ENCODE assay signal across 15 cellular contexts in genomic region chr22:32994046-32994827, GRCh38.
A peak's percentile ranks its signal among the peaks of the same experiment; 100 is the strongest.
DNase-seq lines count a peak whose midpoint lies in the region; ATAC-seq and TF ChIP-seq lines count a peak whose summit lies in the region.
"Had no signal": no experiment of that assay in that cellular context is flagged by ENCODE, and none has a peak within 500 bp of the region (broad histone marks: within the 10 kb centered on the region; RNA-seq: fewer than 3 reads in every experiment).

No MANE protein-coding gene starts in this region.

- TF ChIP-seq CTCF in PC-3 (conservative IDR thresholded peaks at IDR 0.05; ENCODE audit: low read depth, low read length) (no peak), tibial artery (IDR thresholded peaks at IDR 0.05) (no peak)

- H3K36me3 ChIP-seq in PC-3 (ENCODE audit: low read depth, low read length) = no peaks in the 10 kb centered on the region
- H3K36me3 ChIP-seq in tibial artery = no peaks in the 10 kb centered on the region

- H2AFZ ChIP-seq in PC-3 (ENCODE audit: low read length) = no peak overlapping the region

- no peaks in the 10 kb centered on the region for H3K4me1 ChIP-seq in PC-3 (ENCODE audit: insufficient read depth, low read length)
- no peaks in the 10 kb centered on the region for H3K4me1 ChIP-seq in tibial artery

- no peak overlapping the region for H3K4me3 ChIP-seq in PC-3 (ENCODE audit: low read length)
- no peak overlapping the region for H3K4me3 ChIP-seq in tibial artery

- no peaks in the 10 kb centered on the region for H4K20me1 ChIP-seq in PC-3 (ENCODE audit: low read length)

- intact Hi-C loops in posterior cingulate gyrus (cut with DNase I) (no loop called here), PC-3 (cut with micrococcal nuclease) (no loop called here), tibial artery (cut with DNase I; ENCODE audit: low total_unique reads) (no loop called here)

- no peak overlapping the region for H3K4me2 ChIP-seq in PC-3 (ENCODE audit: low read length)

- CTCF ChIA-PET in PC-3 (lab: Charles Lee) = no interaction called here

- no peaks in the 10 kb centered on the region for H3K27me3 ChIP-seq in PC-3 (ENCODE audit: low read length)
- no peaks in the 10 kb centered on the region for H3K27me3 ChIP-seq in tibial artery

- BruUV-seq in PC-3 (replicated peaks; lab: Mats Ljungman, UMichigan) = no TSS peak

- peak in 10 of 14 donors; percentile 13 to 81 (median 58) for DNase-seq in C1 segment of cervical spinal cord (lab: John Stamatoyannopoulos, UW)
- peak; percentile 18 for DNase-seq in cerebellar cortex (ENCODE audit: low spot score)
- DNase-seq in iPS-NIHi11 (ENCODE audit: low spot score) = peak; percentile 41
- peak in 9 of 10 donors; percentile 29 to 90 (median 58) for DNase-seq in posterior cingulate gyrus
- no peak for DNase-seq in PC-3
- no peak for DNase-seq in activated CD4-positive, CD25-positive, alpha-beta regulatory T cell (lab: John Stamatoyannopoulos, UW)
- DNase-seq in tibial artery = no peak
- DNase-seq: activated CD4-positive, alpha-beta T cell treated with anti-CD3 and anti-CD28 coated beads, Interleukin-2, amount 10 ng/mL, durations not matched to agents 7 days and 5 days; activated T-cell treated with anti-CD3 and anti-CD28 coated beads, Interleukin-2, amount 50 U/mL, for 24 hours; DND-41; NCI-H2029; NCI-H524 treated with DMSO at 0.1 percent for 48 hours; OCI-M1 had no signal

- H3K9ac ChIP-seq in PC-3 (ENCODE audit: low read length) = no peak overlapping the region

- POLR2A ChIA-PET in PC-3 (lab: Charles Lee; ENCODE audit: unreplicated experiment) = no interaction called here

- ATAC-seq in PC-3 (no peak), HG03469 (IDR thresholded peaks at IDR 0.05; ENCODE audit: unreplicated experiment) (no peak)
- ATAC-seq: SK-N-SH treated with all-trans-retinoic acid at 6 μM for 48 hours had no signal

- H3K9me3 ChIP-seq in PC-3 (ENCODE audit: low read length) (no peaks in the 10 kb centered on the region), tibial artery (no peaks in the 10 kb centered on the region)

- no peaks in the 10 kb centered on the region for H3K9me2 ChIP-seq in PC-3 (replicated peaks; ENCODE audit: low read length)

- no peaks in the 10 kb centered on the region for H3K79me2 ChIP-seq in PC-3 (ENCODE audit: low read length)

- H3F3A ChIP-seq in PC-3 (ENCODE audit: low read length, unreplicated experiment) = no peaks in the 10 kb centered on the region

- no peak overlapping the region for H3K27ac ChIP-seq in PC-3 (ENCODE audit: low read length)
- no peak overlapping the region for H3K27ac ChIP-seq in tibial artery

Comparison
In these comparisons a context has a peak if more than half of its experiments do, and no peak if none do; other contexts are left out.
1. DNase-seq: peak in C1 segment of cervical spinal cord (10 of 14), cerebellar cortex (single experiment), iPS-NIHi11 (single experiment) and posterior cingulate gyrus (9 of 10); none in PC-3 (single experiment), activated CD4-positive, CD25-positive, alpha-beta regulatory T cell (0 of 4) and tibial artery (0 of 2).